In genomic region chr15:30941520-30941919, GRCh38 we compare ENCODE assay signal across 12 cellular contexts. TPM values are rescaled to one million over a fixed set of nuclear protein-coding genes. Genes with fewer than 3 reads are reported as not detected.
A peak's percentile ranks its signal among the peaks of the same experiment; 100 is the strongest.
DNase-seq lines count a peak whose midpoint lies in the region; ATAC-seq and TF ChIP-seq lines count a peak whose summit lies in the region.
"Had no signal": no experiment of that assay in that cellular context is flagged by ENCODE, and none has a peak within 500 bp of the region (broad histone marks: within the 10 kb centered on the region; RNA-seq: fewer than 3 reads in every experiment).

No MANE protein-coding gene starts in this region.

- intact Hi-C loops in posterior vena cava (cut with DNase I): no loop called here

- no peak overlapping the region for H3K4me3 Mint-ChIP-seq in mesothelial cell of epicardium

- H3K27ac Mint-ChIP-seq in mesothelial cell of epicardium: peak overlapping the region; percentile 48

- no peaks in the 10 kb centered on the region for H3K4me1 ChIP-seq in HEK293 (ENCODE audit: control insufficient read depth, insufficient read depth, low read length)

- ATAC-seq in HG03432 (IDR thresholded peaks at IDR 0.05; ENCODE audit: unreplicated experiment): no peak

- peak; percentile 40 for DNase-seq in D341Med (ENCODE audit: low spot score)
- DNase-seq in brain microvascular endothelial cell: no peak
- DNase-seq in mesothelial cell of epicardium (ENCODE audit: low spot score in 2 of 2, unreplicated experiment in 2 of 2): no peak
- no peak for DNase-seq in posterior vena cava (ENCODE audit: low spot score)
- DNase-seq in cerebellar nuclear complex (lab: John Stamatoyannopoulos, UW): no peak
- DNase-seq: C1 segment of cervical spinal cord, NCI-H1436, NCI-H2029 treated with DMSO at 0.1 percent for 48 hours, NCI-H748 treated with DMSO at 0.1 percent for 48 hours had no signal

- no peaks in the 10 kb centered on the region for H3K27me3 ChIP-seq in brain microvascular endothelial cell (replicated peaks)

- peaks cover 5 to 81% of the 10 kb centered on the region in 2 experiments; a peak in 2 of 3 replicates for H3K36me3 ChIP-seq in HEK293 (ENCODE audit: control insufficient read depth in 2 of 2, insufficient read depth in 1 of 2, low read length in 2 of 2)
- peaks cover 61% of the 10 kb centered on the region for H3K36me3 ChIP-seq in brain microvascular endothelial cell (replicated peaks)

- CTCF ChIA-PET in HEK293 (lab: Yijun Ruan, JAX): interaction anchor here (0.6 kb wide), 1 partner anchor 545 kb away, joined by 3 read pairs; no protein-coding TSS in a partner anchor

- no peaks in the 10 kb centered on the region for H3K9me3 ChIP-seq in HEK293 (ENCODE audit: control insufficient read depth, insufficient read depth, low read depth, low read length)

- POLR2A ChIA-PET in HEK293 (lab: Yijun Ruan, JAX): no interaction called here

- H3K4me1 Mint-ChIP-seq in mesothelial cell of epicardium: no peaks in the 10 kb centered on the region

- H3K27ac ChIP-seq in HEK293 (ENCODE audit: extremely low read depth, low read depth, low read length): no peak overlapping the region
- no peak overlapping the region for H3K27ac ChIP-seq in brain microvascular endothelial cell
- H3K27ac ChIP-seq: KMS-11 had no signal

- TF ChIP-seq CTCF in HEK293 (tag by site-specific recombination; IDR thresholded peaks at IDR 0.05) (no peak), brain microvascular endothelial cell (IDR thresholded peaks at IDR 0.05; ENCODE audit: low read depth, low read length, missing control alignments) (peak; percentile 4), mesothelial cell of epicardium (IDR thresholded peaks at IDR 0.05; ENCODE audit: unreplicated experiment) (no peak)

- H3K36me3 Mint-ChIP-seq in mesothelial cell of epicardium: peaks cover 47% of the 10 kb centered on the region

- H3K4me3 ChIP-seq in HEK293 (ENCODE audit: low read depth, low read length) (no peak overlapping the region), brain microvascular endothelial cell (ENCODE audit: low read depth, low read length) (no peak overlapping the region)

- H3K27me3 Mint-ChIP-seq in mesothelial cell of epicardium (ENCODE audit: low read depth): no peaks in the 10 kb centered on the region

- in situ Hi-C loops in brain microvascular endothelial cell (cut with HindIII; ENCODE audit: low pct_ligation_motif_present, low sequenced_read_pairs): no loop called here

- H3K9me3 Mint-ChIP-seq in mesothelial cell of epicardium: no peaks in the 10 kb centered on the region

TF ChIP-seq in HEK293, 187 proteins besides CTCF, POLR2A, EP300 and RAD21:
- TF ChIP-seq ZNF600 (tag by site-specific recombination; IDR thresholded peaks at IDR 0.05): 0 out of 2 replicates have a peak, but pooled peaks have one; percentile 14
- no peak for TF ChIP-seq ZBTB21 (tag by site-specific recombination; IDR thresholded peaks at IDR 0.05)

RNA-seq across cellular contexts. Expression of gene FAN1, which starts 37.8 kb away (rescaled TPM):
- total RNA-seq in mesothelial cell of epicardium (27.0 to 32.3 TPM (median 28.0 TPM) in 3 replicates), posterior vena cava (10 to 100 TPM in 1 of 2 donors, 1 to 10 TPM in 1; 4.0 to 13.8 TPM)

RNA-seq across cellular contexts. Expression of gene MTMR10, which starts 49.9 kb away (rescaled TPM):
- total RNA-seq in mesothelial cell of epicardium (22.3 to 24.7 TPM (median 23.6 TPM) in 3 replicates), posterior vena cava (10 to 100 TPM; 11.1 to 23.2 TPM)
